In the genomic region with DNA sequence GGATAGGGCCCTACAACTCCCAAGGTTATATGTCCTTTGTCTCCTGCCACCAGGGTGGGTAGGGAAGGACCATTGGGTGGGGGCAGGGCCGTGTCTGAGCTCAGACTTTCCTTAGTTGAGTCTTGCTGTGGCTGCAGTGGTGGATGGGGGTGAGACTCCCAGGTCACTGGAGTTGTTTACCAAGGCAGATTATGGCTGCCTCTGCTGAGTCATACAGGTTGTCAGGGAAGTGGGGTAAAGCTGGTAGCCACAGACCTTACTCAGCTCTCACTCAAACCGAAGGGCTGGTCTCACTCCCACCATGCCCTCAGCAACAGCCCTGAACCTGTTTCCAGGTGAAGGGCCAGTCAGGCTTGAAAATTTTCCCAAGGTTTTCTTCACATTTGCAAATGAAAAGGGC, we compare ENCODE assay signal across 14 cellular contexts. TPM values are rescaled to one million over a fixed set of nuclear protein-coding genes. Genes with fewer than 3 reads are reported as not detected.
A peak's percentile ranks its signal among the peaks of the same experiment; 100 is the strongest.
DNase-seq lines count a peak whose midpoint lies in the region; ATAC-seq and TF ChIP-seq lines count a peak whose summit lies in the region.
"Had no signal": no experiment of that assay in that cellular context is flagged by ENCODE, and none has a peak within 500 bp of the region (broad histone marks: within the 10 kb centered on the region; RNA-seq: fewer than 3 reads in every experiment).

No MANE protein-coding gene starts in this region.

- CTCF ChIA-PET in PC-9 (lab: Charles Lee) = no interaction called here

- POLR2A ChIA-PET in PC-9 (lab: Charles Lee; ENCODE audit: unreplicated experiment) = no interaction called here

- H3F3A ChIP-seq in PC-9 (ENCODE audit: insufficient read depth, low read depth) = no peaks in the 10 kb centered on the region

- TF ChIP-seq CTCF in PC-9 (conservative IDR thresholded peaks at IDR 0.05) = no peak
- TF ChIP-seq CTCF in epithelial cell of esophagus (IDR thresholded peaks at IDR 0.05; ENCODE audit: insufficient read depth, low read depth, low read length, missing control alignments) = no peak
- no peak for TF ChIP-seq CTCF in ascending aorta (IDR thresholded peaks at IDR 0.05)

- peak overlapping the region; percentile 19; the same call in 1 of the 2 replicates for H3K4me2 ChIP-seq in PC-9
- H3K4me2 ChIP-seq: BLaER1 treated with 17β-estradiol and CSF1 and Interleukin-3, amounts not matched to agents 10 nM and 100 nM had no signal

- H3K27me3 ChIP-seq in PC-9 (ENCODE audit: insufficient read depth, low read depth) = no peaks in the 10 kb centered on the region
- H3K27me3 ChIP-seq in ascending aorta = no peaks in the 10 kb centered on the region
- H3K27me3 ChIP-seq: SJSA1, tibial nerve had no signal

- peaks cover 7% of the 10 kb centered on the region; the same call in 1 of the 2 replicates for H3K4me1 ChIP-seq in PC-9 (replicated peaks; ENCODE audit: insufficient read depth)
- H3K4me1 ChIP-seq in ascending aorta = no peaks in the 10 kb centered on the region
- H3K4me1 ChIP-seq: BLaER1 treated with 17β-estradiol and CSF1 and Interleukin-3, amounts not matched to agents 10 nM and 100 nM; heart left ventricle; SJSA1; tibial nerve had no signal

- ATAC-seq in GM18502 (IDR thresholded peaks at IDR 0.05; ENCODE audit: poor library complexity, unreplicated experiment) = peak; percentile 45
- ATAC-seq: heart left ventricle had no signal

- no peak overlapping the region for H2AFZ ChIP-seq in PC-9

- H3K4me3 ChIP-seq in PC-9 (no peak overlapping the region), epithelial cell of esophagus (ENCODE audit: low read length) (no peak overlapping the region), ascending aorta (no peak overlapping the region)
- H3K4me3 ChIP-seq: BLaER1 treated with 17β-estradiol and CSF1 and Interleukin-3, amounts not matched to agents 10 nM and 100 nM; coronary artery; heart left ventricle; SJSA1; tibial nerve had no signal

- BruUV-seq in PC-9 (replicated peaks; lab: Mats Ljungman, UMichigan) = no TSS peak

- H4K20me1 ChIP-seq in PC-9 (ENCODE audit: insufficient read depth) = no peaks in the 10 kb centered on the region
- H4K20me1 ChIP-seq: BLaER1 treated with 17β-estradiol and CSF1 and Interleukin-3, amounts not matched to agents 10 nM and 100 nM had no signal

- no peaks in the 10 kb centered on the region for H3K9me2 ChIP-seq in PC-9 (ENCODE audit: insufficient read depth)

- intact Hi-C loops in PC-9 (cut with micrococcal nuclease; ENCODE audit: unreplicated experiment) (no loop called here), ascending aorta (cut with DNase I) (no loop called here)

- DNase-seq in DMS53 (lab: John Stamatoyannopoulos, UW) = peak; percentile 61
- DNase-seq in PC-9 = peak; percentile 33 to 36
- DNase-seq in epithelial cell of esophagus (ENCODE audit: low read depth) = peak; percentile 34
- DNase-seq in Ammon's horn (ENCODE audit: low spot score) = no peak
- no peak for DNase-seq in ascending aorta (ENCODE audit: low spot score in 2 of 2)
- DNase-seq in activated CD4-positive, CD25-positive, alpha-beta regulatory T cell treated with anti-CD3 and anti-CD28 coated beads, Interleukin-2, amount 50 U/mL, for 72 hours = no peak
- DNase-seq: amygdala, heart left ventricle, NCI-H1092 had no signal

- no peak overlapping the region for H3K27ac ChIP-seq in PC-9
- no peak overlapping the region for H3K27ac ChIP-seq in ascending aorta
- H3K27ac ChIP-seq: BLaER1 treated with 17β-estradiol and CSF1 and Interleukin-3, amounts not matched to agents 10 nM and 100 nM; coronary artery; heart left ventricle; SJSA1; tibial nerve had no signal

- no peaks in the 10 kb centered on the region for H3K36me3 ChIP-seq in PC-9 (ENCODE audit: low read depth)
- no peaks in the 10 kb centered on the region for H3K36me3 ChIP-seq in ascending aorta
- H3K36me3 ChIP-seq: BLaER1 treated with 17β-estradiol and CSF1 and Interleukin-3, amounts not matched to agents 10 nM and 100 nM; heart left ventricle; SJSA1 had no signal

- no peaks in the 10 kb centered on the region for H3K79me2 ChIP-seq in PC-9 (ENCODE audit: low read depth)

- H3K9me3 ChIP-seq in PC-9 (ENCODE audit: insufficient read depth, low read depth) (no peaks in the 10 kb centered on the region), ascending aorta (peaks cover 0 to 8% of the 10 kb centered on the region in 2 donors)
- H3K9me3 ChIP-seq: SJSA1 had no signal

RNA-seq across cellular contexts. Expression of a gene that starts 58.8 kb away (rescaled TPM):
- total RNA-seq in PC-9 (2021) (8.2 and 10.4 TPM in 2 replicates), ascending aorta (not detected)
- total RNA-seq: SJSA1 had no signal

Comparison
In these comparisons a context has a peak if more than half of its experiments do, and no peak if none do; other contexts are left out.
1. DNase-seq: peak in DMS53 (single experiment), PC-9 (2 of 2) and epithelial cell of esophagus (single experiment); none in Ammon's horn (single experiment), ascending aorta (0 of 2) and activated CD4-positive, CD25-positive, alpha-beta regulatory T cell treated with anti-CD3 and anti-CD28 coated beads, Interleukin-2, amount 50 U/mL, for 72 hours (single experiment).